Comparison of ENCODE assay signal across 1 cellular context in the genomic region with DNA sequence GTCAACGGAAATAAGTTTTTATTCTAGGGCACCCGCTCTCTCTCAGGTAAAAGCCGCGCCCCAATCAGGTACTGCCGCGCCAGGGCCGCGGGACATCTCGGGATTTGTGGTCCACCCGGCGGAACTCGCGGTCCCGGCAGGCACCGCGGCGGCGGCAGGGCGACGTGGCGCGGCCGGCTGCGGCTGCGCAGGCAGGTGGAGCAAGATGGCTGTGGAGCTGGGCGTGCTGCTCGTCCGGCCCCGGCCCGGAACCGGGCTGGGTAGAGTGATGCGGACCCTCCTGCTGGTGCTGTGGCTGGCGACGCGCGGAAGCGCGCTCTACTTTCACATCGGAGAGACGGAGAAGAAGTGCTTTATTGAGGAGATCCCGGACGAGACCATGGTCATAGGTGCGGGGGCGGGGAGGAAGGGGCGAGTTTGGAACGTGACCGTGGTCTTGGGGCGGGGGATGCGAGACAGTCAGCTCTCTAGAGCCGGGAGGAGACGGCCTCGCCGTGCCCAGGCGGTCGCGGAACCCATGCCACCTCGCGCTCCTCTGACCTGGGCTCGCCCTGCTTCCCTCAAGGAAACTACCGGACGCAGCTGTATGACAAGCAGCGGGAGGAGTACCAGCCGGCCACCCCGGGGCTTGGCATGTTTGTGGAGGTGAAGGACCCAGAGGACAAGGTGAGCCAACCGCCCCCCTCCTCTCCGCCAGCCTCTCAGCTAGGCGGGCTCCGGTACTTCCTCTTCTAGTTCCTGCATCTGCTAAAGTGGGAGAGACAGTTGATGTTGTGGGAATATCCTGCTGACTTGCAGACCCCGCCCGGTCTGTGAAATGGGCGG.
TF ChIP-seq lines count a peak whose summit lies in the region.

A gene (plus strand): TSS at position 194 of the 825 bp plus-strand sequence. CDS start 12 bp downstream, at position 206.

TF ChIP-seq in K562, 482 proteins besides CTCF, POLR2A, EP300 and RAD21 (continued from another document and continues in another):
- TF ChIP-seq, protein P1, sequence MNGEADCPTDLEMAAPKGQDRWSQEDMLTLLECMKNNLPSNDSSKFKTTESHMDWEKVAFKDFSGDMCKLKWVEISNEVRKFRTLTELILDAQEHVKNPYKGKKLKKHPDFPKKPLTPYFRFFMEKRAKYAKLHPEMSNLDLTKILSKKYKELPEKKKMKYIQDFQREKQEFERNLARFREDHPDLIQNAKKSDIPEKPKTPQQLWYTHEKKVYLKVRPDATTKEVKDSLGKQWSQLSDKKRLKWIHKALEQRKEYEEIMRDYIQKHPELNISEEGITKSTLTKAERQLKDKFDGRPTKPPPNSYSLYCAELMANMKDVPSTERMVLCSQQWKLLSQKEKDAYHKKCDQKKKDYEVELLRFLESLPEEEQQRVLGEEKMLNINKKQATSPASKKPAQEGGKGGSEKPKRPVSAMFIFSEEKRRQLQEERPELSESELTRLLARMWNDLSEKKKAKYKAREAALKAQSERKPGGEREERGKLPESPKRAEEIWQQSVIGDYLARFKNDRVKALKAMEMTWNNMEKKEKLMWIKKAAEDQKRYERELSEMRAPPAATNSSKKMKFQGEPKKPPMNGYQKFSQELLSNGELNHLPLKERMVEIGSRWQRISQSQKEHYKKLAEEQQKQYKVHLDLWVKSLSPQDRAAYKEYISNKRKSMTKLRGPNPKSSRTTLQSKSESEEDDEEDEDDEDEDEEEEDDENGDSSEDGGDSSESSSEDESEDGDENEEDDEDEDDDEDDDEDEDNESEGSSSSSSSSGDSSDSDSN (IDR thresholded peaks at IDR 0.05; ENCODE audit: borderline replicate concordance in 1 of 2, low read depth in 2 of 2, low read length in 2 of 2) = peak in 1 of 2 experiments; percentile 53; a peak in 1 of 4 replicates
- TF ChIP-seq ZNF232 (CRISPR knock-in tag; IDR thresholded peaks at IDR 0.05) (no peak), POLR3G (IDR thresholded peaks at IDR 0.05; ENCODE audit: extremely low read depth, insufficient read length, insufficient replicate concordance) (no peak), TAF1 (IDR thresholded peaks at IDR 0.05; ENCODE audit: control insufficient read depth, extremely low read depth, insufficient read depth, low read length, severe bottlenecking) (peak; percentile 92), NR2C1 (IDR thresholded peaks at IDR 0.05) (no peak), NR2C1 (tag; IDR thresholded peaks at IDR 0.05) (no peak), KLF10 (CRISPR knock-in tag; IDR thresholded peaks at IDR 0.05) (no peak), GABPA (tag; conservative IDR thresholded peaks at IDR 0.05; ENCODE audit: low read depth) (peak; percentile 58; the same call in 1 of the 2 replicates), PRMT5 (CRISPR knock-in tag; IDR thresholded peaks at IDR 0.05) (no peak), TRIM28 (IDR thresholded peaks at IDR 0.05) (no peak), NFIC (IDR thresholded peaks at IDR 0.05) (peak; percentile 50; the same call in 1 of the 2 replicates), COPS2 (conservative IDR thresholded peaks at IDR 0.05) (no peak), ZKSCAN1 (IDR thresholded peaks at IDR 0.05; ENCODE audit: low read depth, low read length) (peak; percentile 62; the same call in 1 of the 2 replicates), ATF7 (IDR thresholded peaks at IDR 0.05) (peak; percentile 68), FOXP1 (CRISPR knock-in tag; IDR thresholded peaks at IDR 0.05) (peak; percentile 71; the same call in 1 of the 2 replicates), LARP7 (IDR thresholded peaks at IDR 0.05) (no peak), ZNF324 (CRISPR knock-in tag; IDR thresholded peaks at IDR 0.05) (no peak), ETV6 (IDR thresholded peaks at IDR 0.05; ENCODE audit: borderline replicate concordance in 1 of 2, low read depth in 2 of 2, low read length in 1 of 2) (0 out of 4 replicates have a peak, but pooled peaks of 1 of the 2 experiments have one; percentile 28), ETV6 (CRISPR knock-in tag; IDR thresholded peaks at IDR 0.05; ENCODE audit: borderline replicate concordance) (no peak), ZNF184 (CRISPR knock-in tag; IDR thresholded peaks at IDR 0.05) (no peak), MEIS2 (IDR thresholded peaks at IDR 0.05; ENCODE audit: partially characterized antibody) (peak; percentile 82), FOXJ3 (CRISPR knock-in tag; IDR thresholded peaks at IDR 0.05) (no peak), TAF15 (IDR thresholded peaks at IDR 0.05; ENCODE audit: low read depth, low read length) (no peak), NUFIP1 (IDR thresholded peaks at IDR 0.05; ENCODE audit: partially characterized antibody) (no peak), HCFC1 (IDR thresholded peaks at IDR 0.05; ENCODE audit: low read depth, low read length) (peak; percentile 96), RB1 (IDR thresholded peaks at IDR 0.05; ENCODE audit: low read depth) (peak; percentile 52; the same call in 1 of the 2 replicates), CBX1 (IDR thresholded peaks at IDR 0.05; ENCODE audit: low read depth) (0 out of 2 replicates have a peak, but pooled peaks have one; percentile 57), SAFB (IDR thresholded peaks at IDR 0.05; ENCODE audit: borderline replicate concordance, low read depth, low read length) (no peak), ZNF436 (CRISPR knock-in tag; IDR thresholded peaks at IDR 0.05) (no peak), NELFE (IDR thresholded peaks at IDR 0.05; ENCODE audit: insufficient read depth, insufficient read length) (no peak), HDAC1 (IDR thresholded peaks at IDR 0.05) (peak in 1 of 2 experiments; percentile 86; a peak in 1 of 4 replicates), SAFB2 (IDR thresholded peaks at IDR 0.05; ENCODE audit: borderline replicate concordance, low read depth, low read length, severe bottlenecking) (no peak), RFX1 (IDR thresholded peaks at IDR 0.05) (no peak), NCOA1 (IDR thresholded peaks at IDR 0.05; ENCODE audit: low read depth) (no peak)
- TF ChIP-seq, protein P2, sequence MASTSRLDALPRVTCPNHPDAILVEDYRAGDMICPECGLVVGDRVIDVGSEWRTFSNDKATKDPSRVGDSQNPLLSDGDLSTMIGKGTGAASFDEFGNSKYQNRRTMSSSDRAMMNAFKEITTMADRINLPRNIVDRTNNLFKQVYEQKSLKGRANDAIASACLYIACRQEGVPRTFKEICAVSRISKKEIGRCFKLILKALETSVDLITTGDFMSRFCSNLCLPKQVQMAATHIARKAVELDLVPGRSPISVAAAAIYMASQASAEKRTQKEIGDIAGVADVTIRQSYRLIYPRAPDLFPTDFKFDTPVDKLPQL (IDR thresholded peaks at IDR 0.05; ENCODE audit: extremely low read depth, insufficient read length) = no peak
- TF ChIP-seq, protein P3, sequence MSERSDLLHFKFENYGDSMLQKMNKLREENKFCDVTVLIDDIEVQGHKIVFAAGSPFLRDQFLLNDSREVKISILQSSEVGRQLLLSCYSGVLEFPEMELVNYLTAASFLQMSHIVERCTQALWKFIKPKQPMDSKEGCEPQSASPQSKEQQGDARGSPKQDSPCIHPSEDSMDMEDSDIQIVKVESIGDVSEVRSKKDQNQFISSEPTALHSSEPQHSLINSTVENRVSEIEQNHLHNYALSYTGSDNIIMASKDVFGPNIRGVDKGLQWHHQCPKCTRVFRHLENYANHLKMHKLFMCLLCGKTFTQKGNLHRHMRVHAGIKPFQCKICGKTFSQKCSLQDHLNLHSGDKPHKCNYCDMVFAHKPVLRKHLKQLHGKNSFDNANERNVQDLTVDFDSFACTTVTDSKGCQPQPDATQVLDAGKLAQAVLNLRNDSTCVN (CRISPR knock-in tag; IDR thresholded peaks at IDR 0.05) = no peak
- TF ChIP-seq, protein P4, sequence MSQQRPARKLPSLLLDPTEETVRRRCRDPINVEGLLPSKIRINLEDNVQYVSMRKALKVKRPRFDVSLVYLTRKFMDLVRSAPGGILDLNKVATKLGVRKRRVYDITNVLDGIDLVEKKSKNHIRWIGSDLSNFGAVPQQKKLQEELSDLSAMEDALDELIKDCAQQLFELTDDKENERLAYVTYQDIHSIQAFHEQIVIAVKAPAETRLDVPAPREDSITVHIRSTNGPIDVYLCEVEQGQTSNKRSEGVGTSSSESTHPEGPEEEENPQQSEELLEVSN (IDR thresholded peaks at IDR 0.05; ENCODE audit: borderline replicate concordance in 1 of 2, extremely low read depth in 1 of 2, insufficient read depth in 1 of 2, insufficient read length in 1 of 2, low read depth in 1 of 2, low read length in 1 of 2, poor library complexity in 1 of 2, severe bottlenecking in 1 of 2) = peak; percentile 45 to 54
- TF ChIP-seq, protein P5, sequence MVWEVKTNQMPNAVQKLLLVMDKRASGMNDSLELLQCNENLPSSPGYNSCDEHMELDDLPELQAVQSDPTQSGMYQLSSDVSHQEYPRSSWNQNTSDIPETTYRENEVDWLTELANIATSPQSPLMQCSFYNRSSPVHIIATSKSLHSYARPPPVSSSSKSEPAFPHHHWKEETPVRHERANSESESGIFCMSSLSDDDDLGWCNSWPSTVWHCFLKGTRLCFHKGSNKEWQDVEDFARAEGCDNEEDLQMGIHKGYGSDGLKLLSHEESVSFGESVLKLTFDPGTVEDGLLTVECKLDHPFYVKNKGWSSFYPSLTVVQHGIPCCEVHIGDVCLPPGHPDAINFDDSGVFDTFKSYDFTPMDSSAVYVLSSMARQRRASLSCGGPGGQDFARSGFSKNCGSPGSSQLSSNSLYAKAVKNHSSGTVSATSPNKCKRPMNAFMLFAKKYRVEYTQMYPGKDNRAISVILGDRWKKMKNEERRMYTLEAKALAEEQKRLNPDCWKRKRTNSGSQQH (CRISPR knock-in tag; IDR thresholded peaks at IDR 0.05) = no peak
- TF ChIP-seq, protein P6, sequence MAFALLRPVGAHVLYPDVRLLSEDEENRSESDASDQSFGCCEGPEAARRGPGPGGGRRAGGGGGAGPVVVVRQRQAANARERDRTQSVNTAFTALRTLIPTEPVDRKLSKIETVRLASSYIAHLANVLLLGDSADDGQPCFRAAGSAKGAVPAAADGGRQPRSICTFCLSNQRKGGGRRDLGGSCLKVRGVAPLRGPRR (CRISPR knock-in tag; IDR thresholded peaks at IDR 0.05) = no peak
- TF ChIP-seq, protein P7, sequence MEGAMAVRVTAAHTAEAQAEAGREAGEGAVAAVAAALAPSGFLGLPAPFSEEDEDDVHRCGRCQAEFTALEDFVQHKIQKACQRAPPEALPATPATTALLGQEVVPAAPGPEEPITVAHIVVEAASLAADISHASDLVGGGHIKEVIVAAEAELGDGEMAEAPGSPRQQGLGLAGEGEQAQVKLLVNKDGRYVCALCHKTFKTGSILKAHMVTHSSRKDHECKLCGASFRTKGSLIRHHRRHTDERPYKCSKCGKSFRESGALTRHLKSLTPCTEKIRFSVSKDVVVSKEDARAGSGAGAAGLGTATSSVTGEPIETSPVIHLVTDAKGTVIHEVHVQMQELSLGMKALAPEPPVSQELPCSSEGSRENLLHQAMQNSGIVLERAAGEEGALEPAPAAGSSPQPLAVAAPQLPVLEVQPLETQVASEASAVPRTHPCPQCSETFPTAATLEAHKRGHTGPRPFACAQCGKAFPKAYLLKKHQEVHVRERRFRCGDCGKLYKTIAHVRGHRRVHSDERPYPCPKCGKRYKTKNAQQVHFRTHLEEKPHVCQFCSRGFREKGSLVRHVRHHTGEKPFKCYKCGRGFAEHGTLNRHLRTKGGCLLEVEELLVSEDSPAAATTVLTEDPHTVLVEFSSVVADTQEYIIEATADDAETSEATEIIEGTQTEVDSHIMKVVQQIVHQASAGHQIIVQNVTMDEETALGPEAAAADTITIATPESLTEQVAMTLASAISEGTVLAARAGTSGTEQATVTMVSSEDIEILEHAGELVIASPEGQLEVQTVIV (CRISPR knock-in tag; IDR thresholded peaks at IDR 0.05; ENCODE audit: borderline replicate concordance) = no peak
- TF ChIP-seq, protein P8, sequence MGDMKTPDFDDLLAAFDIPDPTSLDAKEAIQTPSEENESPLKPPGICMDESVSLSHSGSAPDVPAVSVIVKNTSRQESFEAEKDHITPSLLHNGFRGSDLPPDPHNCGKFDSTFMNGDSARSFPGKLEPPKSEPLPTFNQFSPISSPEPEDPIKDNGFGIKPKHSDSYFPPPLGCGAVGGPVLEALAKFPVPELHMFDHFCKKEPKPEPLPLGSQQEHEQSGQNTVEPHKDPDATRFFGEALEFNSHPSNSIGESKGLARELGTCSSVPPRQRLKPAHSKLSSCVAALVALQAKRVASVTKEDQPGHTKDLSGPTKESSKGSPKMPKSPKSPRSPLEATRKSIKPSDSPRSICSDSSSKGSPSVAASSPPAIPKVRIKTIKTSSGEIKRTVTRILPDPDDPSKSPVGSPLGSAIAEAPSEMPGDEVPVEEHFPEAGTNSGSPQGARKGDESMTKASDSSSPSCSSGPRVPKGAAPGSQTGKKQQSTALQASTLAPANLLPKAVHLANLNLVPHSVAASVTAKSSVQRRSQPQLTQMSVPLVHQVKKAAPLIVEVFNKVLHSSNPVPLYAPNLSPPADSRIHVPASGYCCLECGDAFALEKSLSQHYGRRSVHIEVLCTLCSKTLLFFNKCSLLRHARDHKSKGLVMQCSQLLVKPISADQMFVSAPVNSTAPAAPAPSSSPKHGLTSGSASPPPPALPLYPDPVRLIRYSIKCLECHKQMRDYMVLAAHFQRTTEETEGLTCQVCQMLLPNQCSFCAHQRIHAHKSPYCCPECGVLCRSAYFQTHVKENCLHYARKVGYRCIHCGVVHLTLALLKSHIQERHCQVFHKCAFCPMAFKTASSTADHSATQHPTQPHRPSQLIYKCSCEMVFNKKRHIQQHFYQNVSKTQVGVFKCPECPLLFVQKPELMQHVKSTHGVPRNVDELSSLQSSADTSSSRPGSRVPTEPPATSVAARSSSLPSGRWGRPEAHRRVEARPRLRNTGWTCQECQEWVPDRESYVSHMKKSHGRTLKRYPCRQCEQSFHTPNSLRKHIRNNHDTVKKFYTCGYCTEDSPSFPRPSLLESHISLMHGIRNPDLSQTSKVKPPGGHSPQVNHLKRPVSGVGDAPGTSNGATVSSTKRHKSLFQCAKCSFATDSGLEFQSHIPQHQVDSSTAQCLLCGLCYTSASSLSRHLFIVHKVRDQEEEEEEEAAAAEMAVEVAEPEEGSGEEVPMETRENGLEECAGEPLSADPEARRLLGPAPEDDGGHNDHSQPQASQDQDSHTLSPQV (IDR thresholded peaks at IDR 0.05) = no peak
- TF ChIP-seq, protein P9, sequence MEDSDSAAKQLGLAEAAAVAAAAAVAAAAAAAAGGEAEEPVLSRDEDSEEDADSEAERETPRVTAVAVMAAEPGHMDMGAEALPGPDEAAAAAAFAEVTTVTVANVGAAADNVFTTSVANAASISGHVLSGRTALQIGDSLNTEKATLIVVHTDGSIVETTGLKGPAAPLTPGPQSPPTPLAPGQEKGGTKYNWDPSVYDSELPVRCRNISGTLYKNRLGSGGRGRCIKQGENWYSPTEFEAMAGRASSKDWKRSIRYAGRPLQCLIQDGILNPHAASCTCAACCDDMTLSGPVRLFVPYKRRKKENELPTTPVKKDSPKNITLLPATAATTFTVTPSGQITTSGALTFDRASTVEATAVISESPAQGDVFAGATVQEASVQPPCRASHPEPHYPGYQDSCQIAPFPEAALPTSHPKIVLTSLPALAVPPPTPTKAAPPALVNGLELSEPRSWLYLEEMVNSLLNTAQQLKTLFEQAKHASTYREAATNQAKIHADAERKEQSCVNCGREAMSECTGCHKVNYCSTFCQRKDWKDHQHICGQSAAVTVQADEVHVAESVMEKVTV (CRISPR knock-in tag; IDR thresholded peaks at IDR 0.05) = no peak
- TF ChIP-seq, protein P10, sequence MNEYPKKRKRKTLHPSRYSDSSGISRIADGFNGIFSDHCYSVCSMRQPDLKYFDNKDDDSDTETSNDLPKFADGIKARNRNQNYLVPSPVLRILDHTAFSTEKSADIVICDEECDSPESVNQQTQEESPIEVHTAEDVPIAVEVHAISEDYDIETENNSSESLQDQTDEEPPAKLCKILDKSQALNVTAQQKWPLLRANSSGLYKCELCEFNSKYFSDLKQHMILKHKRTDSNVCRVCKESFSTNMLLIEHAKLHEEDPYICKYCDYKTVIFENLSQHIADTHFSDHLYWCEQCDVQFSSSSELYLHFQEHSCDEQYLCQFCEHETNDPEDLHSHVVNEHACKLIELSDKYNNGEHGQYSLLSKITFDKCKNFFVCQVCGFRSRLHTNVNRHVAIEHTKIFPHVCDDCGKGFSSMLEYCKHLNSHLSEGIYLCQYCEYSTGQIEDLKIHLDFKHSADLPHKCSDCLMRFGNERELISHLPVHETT (CRISPR knock-in tag; conservative IDR thresholded peaks at IDR 0.05 in 1 of 2, IDR thresholded peaks at IDR 0.05 in 1 of 2) = 0 out of 4 replicates have a peak, but pooled peaks of 1 of the 2 experiments have one; percentile 41
